Comparison of ENCODE assay signal across 2 cellular contexts in the genomic region with DNA sequence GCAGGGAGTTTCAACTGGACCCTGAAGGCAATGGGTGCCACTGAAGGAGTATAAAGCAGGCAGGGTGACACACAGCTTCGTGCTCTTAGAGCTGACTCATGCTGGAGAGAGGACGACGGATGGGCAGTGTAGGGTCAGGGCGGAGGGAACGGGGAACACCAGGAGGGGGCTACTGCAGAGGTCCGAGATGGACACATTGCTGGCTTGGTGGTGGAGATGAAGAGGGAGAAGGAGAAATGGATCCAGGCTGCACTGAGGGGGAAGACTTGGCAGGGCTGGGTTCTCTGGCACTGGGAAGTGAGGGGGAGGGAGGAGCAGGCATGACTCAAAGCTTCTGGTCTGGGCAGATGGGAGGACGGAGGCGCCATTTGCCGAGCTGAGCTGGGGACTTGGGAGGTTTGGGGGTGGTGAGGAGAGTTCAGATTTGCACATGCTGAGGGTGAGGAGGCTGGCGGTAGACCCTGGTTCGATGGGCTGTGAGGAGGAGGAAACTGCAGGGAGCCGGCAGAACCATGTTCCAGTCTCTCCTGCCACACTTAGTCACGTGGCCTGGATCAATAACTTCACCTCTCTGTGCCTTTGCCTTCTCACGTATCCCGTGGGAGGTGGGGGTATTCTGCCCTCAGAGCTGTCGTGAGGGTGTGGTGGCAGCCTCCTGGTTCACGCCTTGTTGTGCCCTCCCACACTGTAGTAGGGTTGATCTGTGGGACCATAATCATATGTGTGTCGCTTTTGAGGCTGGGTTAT.
TF ChIP-seq lines count a peak whose summit lies in the region.

No MANE protein-coding gene starts in this region.

TF ChIP-seq in SK-N-SH, 30 proteins besides CTCF, POLR2A, EP300 and RAD21 (continued from another document):
- TF ChIP-seq YY1 (IDR thresholded peaks at IDR 0.05; ENCODE audit: low read depth) (peak; percentile 70; the same call in 1 of the 2 replicates), NFIC (IDR thresholded peaks at IDR 0.05; ENCODE audit: borderline replicate concordance) (0 out of 2 replicates have a peak, but pooled peaks have one; percentile 11), TEAD4 (IDR thresholded peaks at IDR 0.05; ENCODE audit: borderline replicate concordance, insufficient read depth) (no peak)
- TF ChIP-seq, protein P1, sequence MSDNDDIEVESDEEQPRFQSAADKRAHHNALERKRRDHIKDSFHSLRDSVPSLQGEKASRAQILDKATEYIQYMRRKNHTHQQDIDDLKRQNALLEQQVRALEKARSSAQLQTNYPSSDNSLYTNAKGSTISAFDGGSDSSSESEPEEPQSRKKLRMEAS (IDR thresholded peaks at IDR 0.05; ENCODE audit: low read depth) = peak; percentile 84
- TF ChIP-seq, protein P2, sequence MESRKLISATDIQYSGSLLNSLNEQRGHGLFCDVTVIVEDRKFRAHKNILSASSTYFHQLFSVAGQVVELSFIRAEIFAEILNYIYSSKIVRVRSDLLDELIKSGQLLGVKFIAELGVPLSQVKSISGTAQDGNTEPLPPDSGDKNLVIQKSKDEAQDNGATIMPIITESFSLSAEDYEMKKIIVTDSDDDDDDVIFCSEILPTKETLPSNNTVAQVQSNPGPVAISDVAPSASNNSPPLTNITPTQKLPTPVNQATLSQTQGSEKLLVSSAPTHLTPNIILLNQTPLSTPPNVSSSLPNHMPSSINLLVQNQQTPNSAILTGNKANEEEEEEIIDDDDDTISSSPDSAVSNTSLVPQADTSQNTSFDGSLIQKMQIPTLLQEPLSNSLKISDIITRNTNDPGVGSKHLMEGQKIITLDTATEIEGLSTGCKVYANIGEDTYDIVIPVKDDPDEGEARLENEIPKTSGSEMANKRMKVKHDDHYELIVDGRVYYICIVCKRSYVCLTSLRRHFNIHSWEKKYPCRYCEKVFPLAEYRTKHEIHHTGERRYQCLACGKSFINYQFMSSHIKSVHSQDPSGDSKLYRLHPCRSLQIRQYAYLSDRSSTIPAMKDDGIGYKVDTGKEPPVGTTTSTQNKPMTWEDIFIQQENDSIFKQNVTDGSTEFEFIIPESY (IDR thresholded peaks at IDR 0.05; ENCODE audit: borderline replicate concordance, low read depth) = no peak

TF ChIP-seq in HEK293T, 16 proteins besides CTCF, POLR2A, EP300 and RAD21 (continued from another document):
- no peak for TF ChIP-seq CTBP1 (IDR thresholded peaks at IDR 0.05; ENCODE audit: borderline replicate concordance)
- TF ChIP-seq ELF4 (IDR thresholded peaks at IDR 0.05) = no peak
- TF ChIP-seq L3MBTL2 (conservative IDR thresholded peaks at IDR 0.05) = no peak
- no peak for TF ChIP-seq LEF1 (IDR thresholded peaks at IDR 0.05; ENCODE audit: borderline replicate concordance)
- TF ChIP-seq, protein P3, sequence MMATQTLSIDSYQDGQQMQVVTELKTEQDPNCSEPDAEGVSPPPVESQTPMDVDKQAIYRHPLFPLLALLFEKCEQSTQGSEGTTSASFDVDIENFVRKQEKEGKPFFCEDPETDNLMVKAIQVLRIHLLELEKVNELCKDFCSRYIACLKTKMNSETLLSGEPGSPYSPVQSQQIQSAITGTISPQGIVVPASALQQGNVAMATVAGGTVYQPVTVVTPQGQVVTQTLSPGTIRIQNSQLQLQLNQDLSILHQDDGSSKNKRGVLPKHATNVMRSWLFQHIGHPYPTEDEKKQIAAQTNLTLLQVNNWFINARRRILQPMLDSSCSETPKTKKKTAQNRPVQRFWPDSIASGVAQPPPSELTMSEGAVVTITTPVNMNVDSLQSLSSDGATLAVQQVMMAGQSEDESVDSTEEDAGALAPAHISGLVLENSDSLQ (IDR thresholded peaks at IDR 0.05) = no peak
- TF ChIP-seq FOXM1 (IDR thresholded peaks at IDR 0.05; ENCODE audit: borderline replicate concordance) = no peak
- no peak for TF ChIP-seq ZNF384 (IDR thresholded peaks at IDR 0.05)
- TF ChIP-seq BHLHE40 (IDR thresholded peaks at IDR 0.05; ENCODE audit: borderline replicate concordance) = no peak
- TF ChIP-seq ARNT (IDR thresholded peaks at IDR 0.05) = no peak
- no peak for TF ChIP-seq NFRKB (IDR thresholded peaks at IDR 0.05)
- no peak for TF ChIP-seq SUZ12 (IDR thresholded peaks at IDR 0.05)
- TF ChIP-seq FOXA1 (IDR thresholded peaks at IDR 0.05) = no peak
- TF ChIP-seq HDGF (IDR thresholded peaks at IDR 0.05; ENCODE audit: borderline replicate concordance) = no peak
TF ChIP-seq in HEK293T: peak in this region for 0.
